ENCODE assay signal across 2 cellular contexts in the genomic region with DNA sequence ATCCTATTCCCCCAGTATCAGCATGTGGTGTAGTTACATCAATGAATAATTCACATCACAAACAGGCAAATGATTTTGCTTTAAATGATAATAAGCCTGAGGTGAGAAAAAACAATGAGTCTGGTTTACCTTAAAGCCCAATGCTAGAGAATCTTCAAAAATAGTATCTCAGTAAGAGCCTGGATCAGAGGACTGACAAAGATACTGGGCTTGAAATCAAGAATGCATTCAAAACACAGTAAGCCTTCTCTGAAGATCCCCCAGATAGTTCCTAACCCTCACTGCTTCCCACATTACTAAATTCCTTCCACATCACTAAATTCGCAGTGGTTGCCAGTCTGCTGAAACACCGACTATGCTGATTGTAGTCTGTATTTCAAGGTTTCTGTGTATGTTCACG.
TF ChIP-seq lines count a peak whose summit lies in the region.

No MANE protein-coding gene starts in this region.

TF ChIP-seq in GM23338, 12 proteins besides CTCF, POLR2A, EP300 and RAD21 (continued from another document):
- no peak for TF ChIP-seq POLR2AphosphoS5 (IDR thresholded peaks at IDR 0.05; ENCODE audit: low read depth)
- TF ChIP-seq, protein P1, sequence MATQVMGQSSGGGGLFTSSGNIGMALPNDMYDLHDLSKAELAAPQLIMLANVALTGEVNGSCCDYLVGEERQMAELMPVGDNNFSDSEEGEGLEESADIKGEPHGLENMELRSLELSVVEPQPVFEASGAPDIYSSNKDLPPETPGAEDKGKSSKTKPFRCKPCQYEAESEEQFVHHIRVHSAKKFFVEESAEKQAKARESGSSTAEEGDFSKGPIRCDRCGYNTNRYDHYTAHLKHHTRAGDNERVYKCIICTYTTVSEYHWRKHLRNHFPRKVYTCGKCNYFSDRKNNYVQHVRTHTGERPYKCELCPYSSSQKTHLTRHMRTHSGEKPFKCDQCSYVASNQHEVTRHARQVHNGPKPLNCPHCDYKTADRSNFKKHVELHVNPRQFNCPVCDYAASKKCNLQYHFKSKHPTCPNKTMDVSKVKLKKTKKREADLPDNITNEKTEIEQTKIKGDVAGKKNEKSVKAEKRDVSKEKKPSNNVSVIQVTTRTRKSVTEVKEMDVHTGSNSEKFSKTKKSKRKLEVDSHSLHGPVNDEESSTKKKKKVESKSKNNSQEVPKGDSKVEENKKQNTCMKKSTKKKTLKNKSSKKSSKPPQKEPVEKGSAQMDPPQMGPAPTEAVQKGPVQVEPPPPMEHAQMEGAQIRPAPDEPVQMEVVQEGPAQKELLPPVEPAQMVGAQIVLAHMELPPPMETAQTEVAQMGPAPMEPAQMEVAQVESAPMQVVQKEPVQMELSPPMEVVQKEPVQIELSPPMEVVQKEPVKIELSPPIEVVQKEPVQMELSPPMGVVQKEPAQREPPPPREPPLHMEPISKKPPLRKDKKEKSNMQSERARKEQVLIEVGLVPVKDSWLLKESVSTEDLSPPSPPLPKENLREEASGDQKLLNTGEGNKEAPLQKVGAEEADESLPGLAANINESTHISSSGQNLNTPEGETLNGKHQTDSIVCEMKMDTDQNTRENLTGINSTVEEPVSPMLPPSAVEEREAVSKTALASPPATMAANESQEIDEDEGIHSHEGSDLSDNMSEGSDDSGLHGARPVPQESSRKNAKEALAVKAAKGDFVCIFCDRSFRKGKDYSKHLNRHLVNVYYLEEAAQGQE (IDR thresholded peaks at IDR 0.05; ENCODE audit: unreplicated experiment) = no peak
- no peak for TF ChIP-seq STAT1 (IDR thresholded peaks at IDR 0.05; ENCODE audit: unreplicated experiment)
- TF ChIP-seq CREB1 (CRISPR knock-in tag; IDR thresholded peaks at IDR 0.05; ENCODE audit: low read depth) = no peak
- TF ChIP-seq EZH2 (IDR thresholded peaks at IDR 0.05; ENCODE audit: low read depth, unreplicated experiment) = no peak
- TF ChIP-seq ZNF331 (CRISPR knock-in tag; IDR thresholded peaks at IDR 0.05; ENCODE audit: low read depth) = no peak
- TF ChIP-seq ZNF114 (CRISPR knock-in tag; IDR thresholded peaks at IDR 0.05) = no peak
- TF ChIP-seq, protein P2, sequence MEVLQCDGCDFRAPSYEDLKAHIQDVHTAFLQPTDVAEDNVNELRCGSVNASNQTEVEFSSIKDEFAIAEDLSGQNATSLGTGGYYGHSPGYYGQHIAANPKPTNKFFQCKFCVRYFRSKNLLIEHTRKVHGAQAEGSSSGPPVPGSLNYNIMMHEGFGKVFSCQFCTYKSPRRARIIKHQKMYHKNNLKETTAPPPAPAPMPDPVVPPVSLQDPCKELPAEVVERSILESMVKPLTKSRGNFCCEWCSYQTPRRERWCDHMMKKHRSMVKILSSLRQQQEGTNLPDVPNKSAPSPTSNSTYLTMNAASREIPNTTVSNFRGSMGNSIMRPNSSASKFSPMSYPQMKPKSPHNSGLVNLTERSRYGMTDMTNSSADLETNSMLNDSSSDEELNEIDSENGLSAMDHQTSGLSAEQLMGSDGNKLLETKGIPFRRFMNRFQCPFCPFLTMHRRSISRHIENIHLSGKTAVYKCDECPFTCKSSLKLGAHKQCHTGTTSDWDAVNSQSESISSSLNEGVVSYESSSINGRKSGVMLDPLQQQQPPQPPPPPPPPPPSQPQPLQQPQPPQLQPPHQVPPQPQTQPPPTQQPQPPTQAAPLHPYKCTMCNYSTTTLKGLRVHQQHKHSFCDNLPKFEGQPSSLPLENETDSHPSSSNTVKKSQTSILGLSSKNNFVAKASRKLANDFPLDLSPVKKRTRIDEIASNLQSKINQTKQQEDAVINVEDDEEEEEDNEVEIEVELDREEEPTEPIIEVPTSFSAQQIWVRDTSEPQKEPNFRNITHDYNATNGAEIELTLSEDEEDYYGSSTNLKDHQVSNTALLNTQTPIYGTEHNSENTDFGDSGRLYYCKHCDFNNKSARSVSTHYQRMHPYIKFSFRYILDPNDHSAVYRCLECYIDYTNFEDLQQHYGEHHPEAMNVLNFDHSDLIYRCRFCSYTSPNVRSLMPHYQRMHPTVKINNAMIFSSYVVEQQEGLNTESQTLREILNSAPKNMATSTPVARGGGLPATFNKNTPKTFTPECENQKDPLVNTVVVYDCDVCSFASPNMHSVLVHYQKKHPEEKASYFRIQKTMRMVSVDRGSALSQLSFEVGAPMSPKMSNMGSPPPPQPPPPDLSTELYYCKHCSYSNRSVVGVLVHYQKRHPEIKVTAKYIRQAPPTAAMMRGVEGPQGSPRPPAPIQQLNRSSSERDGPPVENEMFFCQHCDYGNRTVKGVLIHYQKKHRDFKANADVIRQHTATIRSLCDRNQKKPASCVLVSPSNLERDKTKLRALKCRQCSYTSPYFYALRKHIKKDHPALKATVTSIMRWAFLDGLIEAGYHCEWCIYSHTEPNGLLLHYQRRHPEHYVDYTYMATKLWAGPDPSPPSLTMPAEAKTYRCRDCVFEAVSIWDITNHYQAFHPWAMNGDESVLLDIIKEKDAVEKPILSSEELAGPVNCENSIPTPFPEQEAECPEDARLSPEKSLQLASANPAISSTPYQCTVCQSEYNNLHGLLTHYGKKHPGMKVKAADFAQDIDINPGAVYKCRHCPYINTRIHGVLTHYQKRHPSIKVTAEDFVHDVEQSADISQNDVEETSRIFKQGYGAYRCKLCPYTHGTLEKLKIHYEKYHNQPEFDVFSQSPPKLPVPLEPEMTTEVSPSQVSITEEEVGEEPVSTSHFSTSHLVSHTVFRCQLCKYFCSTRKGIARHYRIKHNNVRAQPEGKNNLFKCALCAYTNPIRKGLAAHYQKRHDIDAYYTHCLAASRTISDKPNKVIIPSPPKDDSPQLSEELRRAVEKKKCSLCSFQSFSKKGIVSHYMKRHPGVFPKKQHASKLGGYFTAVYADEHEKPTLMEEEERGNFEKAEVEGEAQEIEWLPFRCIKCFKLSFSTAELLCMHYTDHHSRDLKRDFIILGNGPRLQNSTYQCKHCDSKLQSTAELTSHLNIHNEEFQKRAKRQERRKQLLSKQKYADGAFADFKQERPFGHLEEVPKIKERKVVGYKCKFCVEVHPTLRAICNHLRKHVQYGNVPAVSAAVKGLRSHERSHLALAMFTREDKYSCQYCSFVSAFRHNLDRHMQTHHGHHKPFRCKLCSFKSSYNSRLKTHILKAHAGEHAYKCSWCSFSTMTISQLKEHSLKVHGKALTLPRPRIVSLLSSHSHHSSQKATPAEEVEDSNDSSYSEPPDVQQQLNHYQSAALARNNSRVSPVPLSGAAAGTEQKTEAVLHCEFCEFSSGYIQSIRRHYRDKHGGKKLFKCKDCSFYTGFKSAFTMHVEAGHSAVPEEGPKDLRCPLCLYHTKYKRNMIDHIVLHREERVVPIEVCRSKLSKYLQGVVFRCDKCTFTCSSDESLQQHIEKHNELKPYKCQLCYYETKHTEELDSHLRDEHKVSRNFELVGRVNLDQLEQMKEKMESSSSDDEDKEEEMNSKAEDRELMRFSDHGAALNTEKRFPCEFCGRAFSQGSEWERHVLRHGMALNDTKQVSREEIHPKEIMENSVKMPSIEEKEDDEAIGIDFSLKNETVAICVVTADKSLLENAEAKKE (CRISPR knock-in tag; IDR thresholded peaks at IDR 0.05) = no peak
- no peak for TF ChIP-seq JUNB (IDR thresholded peaks at IDR 0.05; ENCODE audit: unreplicated experiment)

TF ChIP-seq in WTC11, 78 proteins besides CTCF, POLR2A, EP300 and RAD21:
- TF ChIP-seq ETV6 (CRISPR knock-in tag; IDR thresholded peaks at IDR 0.05) = no peak
